In genomic region chr2:218893349-218894167, GRCh38 we compare ENCODE assay signal across 9 cellular contexts. TPM values are rescaled to one million over a fixed set of nuclear protein-coding genes. Genes with fewer than 3 reads are reported as not detected.
DNase-seq lines count a peak whose midpoint lies in the region; ATAC-seq, FAIRE-seq and TF ChIP-seq lines count a peak whose summit lies in the region.
"Had no signal": no experiment of that assay in that cellular context is flagged by ENCODE, and none has a peak within 500 bp of the region (broad histone marks: within the 10 kb centered on the region; RNA-seq: fewer than 3 reads in every experiment).

No MANE protein-coding gene starts in this region.

- H3K27me3 Mint-ChIP-seq in activated T-cell treated with anti-CD3 and anti-CD28 coated beads, Interleukin-2, amount 50 U/mL, for 4 hours (ENCODE audit: low read depth), result peaks cover 3% of the 10 kb centered on the region
- H3K27me3 Mint-ChIP-seq in type B pancreatic cell, result peaks cover 69% of the 10 kb centered on the region
- peaks cover 45% of the 10 kb centered on the region for H3K27me3 Mint-ChIP-seq in osteocyte (ENCODE audit: unreplicated experiment)

- no peaks in the 10 kb centered on the region for H3K27me3 ChIP-seq in right cardiac atrium (ENCODE audit: control insufficient read depth, insufficient read depth)

- ATAC-seq in right cardiac atrium (no peak), left ventricle myocardium superior (no peak), HG03521 (IDR thresholded peaks at IDR 0.05; ENCODE audit: unreplicated experiment) (no peak)
- no peak for ATAC-seq in activated T-cell treated with anti-CD3 and anti-CD28 coated beads, Interleukin-2, amount 50 U/mL, for 4 hours

- H3K36me3 ChIP-seq in kidney (ENCODE audit: control insufficient read depth in 1 of 2, insufficient read depth in 2 of 2, low read length in 2 of 2), result no peaks in the 10 kb centered on the region
- H3K36me3 ChIP-seq: prostate gland had no signal

- peaks cover 4% of the 10 kb centered on the region for H3K4me1 ChIP-seq in right cardiac atrium (ENCODE audit: control insufficient read depth, insufficient read depth, low read length)
- peaks cover 0 to 14% of the 10 kb centered on the region in 2 donors for H3K4me1 ChIP-seq in kidney (ENCODE audit: control insufficient read depth in 1 of 2, insufficient read depth in 1 of 2, low read depth in 1 of 2, low read length in 2 of 2)
- H3K4me1 ChIP-seq: prostate gland had no signal

- H3K4me3 ChIP-seq in right cardiac atrium (ENCODE audit: low read length), result peak overlapping the region; percentile 12
- H3K4me3 ChIP-seq in kidney (ENCODE audit: low read length in 2 of 2), result peak overlapping the region in 1 of 2 donors; percentile 3

- no peaks in the 10 kb centered on the region for H3K9me3 Mint-ChIP-seq in activated T-cell treated with anti-CD3 and anti-CD28 coated beads, Interleukin-2, amount 50 U/mL, for 4 hours
- H3K9me3 Mint-ChIP-seq in type B pancreatic cell (no peaks in the 10 kb centered on the region), osteocyte (ENCODE audit: unreplicated experiment) (no peaks in the 10 kb centered on the region)

- WGBS in right cardiac atrium, result 33% methylated on average over 10 of the region's 10 CpGs

- FAIRE-seq in kidney (lab: Jason Lieb, UNC), result no peak

- H3K27ac Mint-ChIP-seq in type B pancreatic cell (peak overlapping the region; percentile 93), osteocyte (ENCODE audit: unreplicated experiment) (no peak overlapping the region)

- TF ChIP-seq CTCF in kidney (IDR thresholded peaks at IDR 0.05; ENCODE audit: borderline replicate concordance, extremely low read depth, insufficient read depth) (no peak), type B pancreatic cell (conservative IDR thresholded peaks at IDR 0.05) (no peak), osteocyte (IDR thresholded peaks at IDR 0.05) (no peak)

- DNase-seq in right cardiac atrium (no peak), left ventricle myocardium superior (no peak), kidney (peak; percentile 48), type B pancreatic cell (ENCODE audit: extremely low spot score, unreplicated experiment) (no peak), osteocyte (ENCODE audit: extremely low spot score, unreplicated experiment) (no peak)
- no peak for DNase-seq in activated T-cell treated with anti-CD3 and anti-CD28 coated beads, Interleukin-2, amount 50 U/mL, for 4 hours
- DNase-seq in activated CD4-positive, CD25-positive, alpha-beta regulatory T cell (lab: John Stamatoyannopoulos, UW), result no peak

- H3K9ac ChIP-seq in kidney (ENCODE audit: low read length in 2 of 2), result no peak overlapping the region

- intact Hi-C loops in right cardiac atrium (cut with DNase I) (no loop called here), left ventricle myocardium superior (cut with micrococcal nuclease) (no loop called here), kidney (cut with DNase I) (no loop called here)

- H3K27ac ChIP-seq in right cardiac atrium (ENCODE audit: low read length) (no peak overlapping the region), kidney (ENCODE audit: low read depth in 2 of 2, low read length in 2 of 2) (no peak overlapping the region)
- H3K27ac ChIP-seq: prostate gland had no signal

- H3K36me3 Mint-ChIP-seq in activated T-cell treated with anti-CD3 and anti-CD28 coated beads, Interleukin-2, amount 50 U/mL, for 4 hours (ENCODE audit: insufficient read depth), result no peaks in the 10 kb centered on the region
- H3K36me3 Mint-ChIP-seq in type B pancreatic cell (no peaks in the 10 kb centered on the region), osteocyte (ENCODE audit: unreplicated experiment) (no peaks in the 10 kb centered on the region)

- H3K9me3 ChIP-seq in right cardiac atrium (ENCODE audit: control insufficient read depth, low read length) (no peaks in the 10 kb centered on the region), kidney (ENCODE audit: control insufficient read depth in 1 of 2, low read length in 2 of 2) (no peaks in the 10 kb centered on the region)
- H3K9me3 ChIP-seq: prostate gland had no signal

- peak overlapping the region; percentile 80 for H3K4me3 Mint-ChIP-seq in activated T-cell treated with anti-CD3 and anti-CD28 coated beads, Interleukin-2, amount 50 U/mL, for 4 hours
- H3K4me3 Mint-ChIP-seq in type B pancreatic cell (peak overlapping the region; percentile 76), osteocyte (ENCODE audit: unreplicated experiment) (no peak overlapping the region)

- peaks cover 61% of the 10 kb centered on the region for H3K4me1 Mint-ChIP-seq in activated T-cell treated with anti-CD3 and anti-CD28 coated beads, Interleukin-2, amount 50 U/mL, for 4 hours (ENCODE audit: low read depth)
- peaks cover 28% of the 10 kb centered on the region for H3K4me1 Mint-ChIP-seq in type B pancreatic cell (ENCODE audit: unreplicated experiment)
- H3K4me1 Mint-ChIP-seq in osteocyte (ENCODE audit: unreplicated experiment), result peaks cover 16% of the 10 kb centered on the region

RNA-seq across cellular contexts. Expression of gene WNT10A, which starts 12.9 kb away (rescaled TPM):
- total RNA-seq in right cardiac atrium (not detected), left ventricle myocardium superior (not detected), kidney (10.2 TPM), type B pancreatic cell (ENCODE audit: low replicate concordance) (5.5 and 31.8 TPM in 2 replicates), osteocyte (not detected in 2 replicates)
- polyA plus RNA-seq in right cardiac atrium (not detected), kidney (ENCODE audit: insufficient read depth, low read depth, low replicate concordance) (1.1 TPM)
- 1 to 10 TPM; 1.4 to 2.7 (median 2.3) TPM for total RNA-seq in activated T-cell treated with anti-CD3 and anti-CD28 coated beads, Interleukin-2, amount 50 U/mL, for 4 hours

RNA-seq across cellular contexts. Expression of gene WNT6, which starts 34.0 kb away (rescaled TPM):
- total RNA-seq in right cardiac atrium, result 1 to 10 TPM in 3 of 4 donors, under 1 TPM in 1; 0.86 to 2.1 (median 1.2) TPM
- 1.7 TPM for polyA plus RNA-seq in right cardiac atrium
- 2.4 TPM for total RNA-seq in left ventricle myocardium superior
- total RNA-seq in activated T-cell treated with anti-CD3 and anti-CD28 coated beads, Interleukin-2, amount 50 U/mL, for 4 hours, result under 1 TPM in 1 of 3 donors, not detected in 2; 0.11 TPM
- 0.57 TPM for total RNA-seq in kidney
- 0.75 TPM for polyA plus RNA-seq in kidney (ENCODE audit: insufficient read depth, low read depth, low replicate concordance)
- 24.7 and 123 TPM in 2 replicates for total RNA-seq in type B pancreatic cell (ENCODE audit: low replicate concordance)
- total RNA-seq in osteocyte, result 0.42 and 0.64 TPM in 2 replicates
